In the genomic region with DNA sequence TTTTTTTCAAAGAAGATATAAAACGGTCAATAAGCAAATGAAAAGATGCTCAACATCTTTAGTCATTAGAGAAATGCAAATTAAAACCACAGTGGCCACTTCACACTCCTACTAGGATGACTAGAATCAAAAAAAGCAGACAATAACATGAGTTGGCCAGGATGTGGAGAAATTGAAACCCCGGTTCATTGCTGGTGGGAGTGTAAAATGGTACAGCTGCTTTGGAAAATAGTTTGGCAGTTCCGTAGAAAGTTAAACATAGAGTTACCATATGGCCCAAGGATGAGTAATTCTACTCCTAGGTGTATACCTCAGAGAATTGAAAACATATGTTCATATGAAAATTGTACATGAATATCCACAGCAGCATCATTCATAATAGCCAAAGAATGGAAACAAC, we compare ENCODE assay signal across 27 cellular contexts.
DNase-seq lines count a peak whose midpoint lies in the region; ATAC-seq and TF ChIP-seq lines count a peak whose summit lies in the region.
"Had no signal": no experiment of that assay in that cellular context is flagged by ENCODE, and none has a peak within 500 bp of the region (broad histone marks: within the 10 kb centered on the region; RNA-seq: fewer than 3 reads in every experiment).

No MANE protein-coding gene starts in this region.

- in situ Hi-C loops in mammary epithelial cell (cut with MboI; ENCODE audit: low sequenced_read_pairs in 2 of 2): no loop called here

- H3K9ac ChIP-seq in SK-N-SH (no peak overlapping the region), mammary epithelial cell (ENCODE audit: insufficient read depth, low read length) (no peak overlapping the region)
- H3K9ac ChIP-seq: BLaER1 treated with 17β-estradiol and CSF1 and Interleukin-3, amounts not matched to agents 10 nM and 100 nM; GM23248 had no signal

- intact Hi-C loops in mammary epithelial cell (cut with micrococcal nuclease): no loop called here

- H3K4me2 ChIP-seq in SK-N-SH (no peak overlapping the region), mammary epithelial cell (ENCODE audit: insufficient read depth, low read depth, low read length) (no peak overlapping the region)

- peak; percentile 27 to 77 for ATAC-seq in activated T-cell treated with anti-CD3 and anti-CD28 coated beads, Interleukin-2, amount 50 U/mL, for 72 hours (replicated peaks in 1 of 2)

- no peak overlapping the region for H3K27ac ChIP-seq in SK-N-SH (ENCODE audit: low read depth in 2 of 2, low read length in 1 of 2)
- H3K27ac ChIP-seq in mammary epithelial cell (ENCODE audit: insufficient read depth, low read depth, low read length): no peak overlapping the region
- H3K27ac ChIP-seq: 22Rv1; BLaER1 treated with 17β-estradiol and CSF1 and Interleukin-3, amounts not matched to agents 10 nM and 100 nM; GM23248; Peyer's patch; SJCRH30 had no signal

- H3K4me3 ChIP-seq in SK-N-SH (ENCODE audit: low read depth in 2 of 2, low read length in 1 of 2) (no peak overlapping the region), mammary epithelial cell (replicated peaks in 1 of 3; ENCODE audit: insufficient read depth in 1 of 3, low read depth in 2 of 3, low read length in 3 of 3) (no peak overlapping the region)
- H3K4me3 ChIP-seq: BLaER1 treated with 17β-estradiol and CSF1 and Interleukin-3, amounts not matched to agents 10 nM and 100 nM; GM23248; HAP-1; Peyer's patch; SJCRH30 had no signal

- H3K36me3 Mint-ChIP-seq in activated T-cell treated with anti-CD3 and anti-CD28 coated beads, Interleukin-2, amount 50 U/mL, for 72 hours (ENCODE audit: insufficient read depth in 2 of 2): peaks cover 0 to 2% of the 10 kb centered on the region in 2 donors
- no peaks in the 10 kb centered on the region for H3K36me3 Mint-ChIP-seq in activated T-cell treated with anti-CD3 and anti-CD28 coated beads, Interleukin-2, amount 50 U/mL, for 24 hours (ENCODE audit: low read depth)
- H3K36me3 Mint-ChIP-seq in mesothelial cell of epicardium: no peaks in the 10 kb centered on the region
- H3K36me3 Mint-ChIP-seq: CD8-positive, alpha-beta memory T cell had no signal

- no peaks in the 10 kb centered on the region for H3K27me3 Mint-ChIP-seq in activated T-cell treated with anti-CD3 and anti-CD28 coated beads, Interleukin-2, amount 50 U/mL, for 72 hours (ENCODE audit: low read depth)
- no peaks in the 10 kb centered on the region for H3K27me3 Mint-ChIP-seq in activated T-cell treated with anti-CD3 and anti-CD28 coated beads, Interleukin-2, amount 50 U/mL, for 24 hours
- H3K27me3 Mint-ChIP-seq in mesothelial cell of epicardium (ENCODE audit: low read depth): peaks cover 3% of the 10 kb centered on the region
- H3K27me3 Mint-ChIP-seq: CD8-positive, alpha-beta memory T cell; IgD-negative memory B cell had no signal

- no peak overlapping the region for H3K4me3 Mint-ChIP-seq in activated T-cell treated with anti-CD3 and anti-CD28 coated beads, Interleukin-2, amount 50 U/mL, for 72 hours
- H3K4me3 Mint-ChIP-seq in activated T-cell treated with anti-CD3 and anti-CD28 coated beads, Interleukin-2, amount 50 U/mL, for 24 hours: no peak overlapping the region
- no peak overlapping the region for H3K4me3 Mint-ChIP-seq in mesothelial cell of epicardium
- H3K4me3 Mint-ChIP-seq: CD8-positive, alpha-beta memory T cell; IgD-negative memory B cell had no signal

- H3K27ac Mint-ChIP-seq in activated T-cell treated with anti-CD3 and anti-CD28 coated beads, Interleukin-2, amount 50 U/mL, for 72 hours: no peak overlapping the region
- H3K27ac Mint-ChIP-seq in activated T-cell treated with anti-CD3 and anti-CD28 coated beads, Interleukin-2, amount 50 U/mL, for 24 hours: no peak overlapping the region
- H3K27ac Mint-ChIP-seq in mesothelial cell of epicardium: no peak overlapping the region
- H3K27ac Mint-ChIP-seq: CD8-positive, alpha-beta memory T cell; IgD-negative memory B cell had no signal

- no peak for TF ChIP-seq CTCF in SK-N-SH (IDR thresholded peaks at IDR 0.05)
- TF ChIP-seq CTCF in mesothelial cell of epicardium (IDR thresholded peaks at IDR 0.05; ENCODE audit: unreplicated experiment): no peak
- TF ChIP-seq CTCF in mammary epithelial cell (conservative IDR thresholded peaks at IDR 0.05 in 1 of 2, IDR thresholded peaks at IDR 0.05 in 1 of 2; ENCODE audit: extremely low read depth in 1 of 2, insufficient read depth in 1 of 2, low read depth in 1 of 2, low read length in 2 of 2): no peak

- no peaks in the 10 kb centered on the region for H3K4me1 Mint-ChIP-seq in activated T-cell treated with anti-CD3 and anti-CD28 coated beads, Interleukin-2, amount 50 U/mL, for 72 hours (ENCODE audit: low read depth)
- no peaks in the 10 kb centered on the region for H3K4me1 Mint-ChIP-seq in activated T-cell treated with anti-CD3 and anti-CD28 coated beads, Interleukin-2, amount 50 U/mL, for 24 hours (ENCODE audit: low read depth)
- H3K4me1 Mint-ChIP-seq in mesothelial cell of epicardium: no peaks in the 10 kb centered on the region
- H3K4me1 Mint-ChIP-seq: CD8-positive, alpha-beta memory T cell; IgD-negative memory B cell had no signal

- 5% methylated on average over 3 of the region's 3 CpGs for WGBS in SK-N-SH (ENCODE audit: low lambda C conversion rate)
- WGBS in mammary epithelial cell (ENCODE audit: low coverage, missing lambda C conversion rate): 49% methylated on average over 3 of the region's 3 CpGs

- H3K4me1 ChIP-seq in SK-N-SH (ENCODE audit: control insufficient read depth in 1 of 2, insufficient read depth in 2 of 2, low read depth in 1 of 2, low read length in 1 of 2) (no peaks in the 10 kb centered on the region), mammary epithelial cell (ENCODE audit: insufficient read depth, low read length) (no peaks in the 10 kb centered on the region)
- H3K4me1 ChIP-seq: HAP-1, Peyer's patch, SJCRH30 had no signal

- BruUV-seq in mammary epithelial cell (replicated peaks; lab: Mats Ljungman, UMichigan): no TSS peak

- CTCF ChIA-PET in SK-N-SH (lab: Yijun Ruan, JAX) (no interaction called here), mammary epithelial cell (lab: Charles Lee; ENCODE audit: low non-redundant PET) (no interaction called here)

- H2AFZ ChIP-seq in SK-N-SH (ENCODE audit: low read depth) (no peak overlapping the region), mammary epithelial cell (ENCODE audit: low read depth, low read length) (no peak overlapping the region)
- H2AFZ ChIP-seq: GM23248 had no signal

- H3K79me2 ChIP-seq in SK-N-SH (ENCODE audit: insufficient read depth) (no peaks in the 10 kb centered on the region), mammary epithelial cell (ENCODE audit: insufficient read depth, low read length) (no peaks in the 10 kb centered on the region)

- no peaks in the 10 kb centered on the region for H3K9me2 ChIP-seq in SK-N-SH

- no peak for TF ChIP-seq EP300 in SK-N-SH (IDR thresholded peaks at IDR 0.05; ENCODE audit: borderline replicate concordance in 1 of 2, low read depth in 1 of 2, low read length in 1 of 2)

- peak in 1 of 2 donors; percentile 0 for DNase-seq in activated T-cell treated with anti-CD3 and anti-CD28 coated beads, Interleukin-2, amount 50 U/mL, for 72 hours
- no peak for DNase-seq in activated T-cell treated with anti-CD3 and anti-CD28 coated beads, Interleukin-2, amount 50 U/mL, for 24 hours
- DNase-seq in NCI-H2171 treated with DMSO at 0.1 percent for 48 hours (lab: John Stamatoyannopoulos, UW): peak; percentile 89
- peak; percentile 54 for DNase-seq in inferior parietal cortex (ENCODE audit: extremely low spot score)
- no peak for DNase-seq in SK-N-SH
- no peak for DNase-seq in mesothelial cell of epicardium (ENCODE audit: low spot score in 2 of 2, unreplicated experiment in 2 of 2)
- no peak for DNase-seq in effector CD8-positive, alpha-beta T cell (lab: John Stamatoyannopoulos, UW)
- DNase-seq in mammary epithelial cell: no peak
- DNase-seq: ACHN; Calu3; CD8-positive, alpha-beta memory T cell; DMS53; EL; GF-D8; GM23248; NCI-H1092; NCI-H1436; NCI-H2029 treated with DMSO at 0.1 percent for 48 hours; NCI-H524 treated with DMSO at 0.1 percent for 48 hours; NCI-H82; Peyer's patch; SJCRH30; T-helper 1 cell had no signal

- peaks cover 10 to 17% of the 10 kb centered on the region in 2 donors for H3K9me3 Mint-ChIP-seq in activated T-cell treated with anti-CD3 and anti-CD28 coated beads, Interleukin-2, amount 50 U/mL, for 72 hours
- peaks cover 30% of the 10 kb centered on the region for H3K9me3 Mint-ChIP-seq in activated T-cell treated with anti-CD3 and anti-CD28 coated beads, Interleukin-2, amount 50 U/mL, for 24 hours
- peaks cover 44% of the 10 kb centered on the region for H3K9me3 Mint-ChIP-seq in mesothelial cell of epicardium

- H3K27me3 ChIP-seq in SK-N-SH (ENCODE audit: insufficient read depth) (no peaks in the 10 kb centered on the region), mammary epithelial cell (ENCODE audit: insufficient read depth, low read length) (no peaks in the 10 kb centered on the region)
- H3K27me3 ChIP-seq: BLaER1 treated with 17β-estradiol and CSF1 and Interleukin-3, amounts not matched to agents 10 nM and 100 nM; Peyer's patch; SJCRH30 had no signal

- H3K36me3 ChIP-seq in SK-N-SH (replicated peaks in 1 of 2; ENCODE audit: control insufficient read depth in 1 of 2, insufficient read depth in 2 of 2, low read length in 1 of 2) (no peaks in the 10 kb centered on the region), mammary epithelial cell (ENCODE audit: insufficient read depth, low read length) (no peaks in the 10 kb centered on the region)
- H3K36me3 ChIP-seq: BLaER1 treated with 17β-estradiol and CSF1 and Interleukin-3, amounts not matched to agents 10 nM and 100 nM; HAP-1; Peyer's patch; SJCRH30 had no signal

- no peaks in the 10 kb centered on the region for H4K20me1 ChIP-seq in SK-N-SH (ENCODE audit: insufficient read depth)
- no peaks in the 10 kb centered on the region for H4K20me1 ChIP-seq in mammary epithelial cell (ENCODE audit: insufficient read depth, low read length)
- H4K20me1 ChIP-seq: BLaER1 treated with 17β-estradiol and CSF1 and Interleukin-3, amounts not matched to agents 10 nM and 100 nM had no signal

- dilution Hi-C loops in mammary epithelial cell (cut with HindIII; ENCODE audit: low sequenced_read_pairs): loop anchor here (25.0 kb wide), 1 partner anchor 843 kb away; no protein-coding TSS in a partner anchor

- H3K9me3 ChIP-seq in SK-N-SH (no peaks in the 10 kb centered on the region), mammary epithelial cell (replicated peaks; ENCODE audit: insufficient read depth, low read length) (peaks cover 19% of the 10 kb centered on the region)
- H3K9me3 ChIP-seq: HAP-1, Peyer's patch had no signal

- POLR2A ChIA-PET in SK-N-SH (lab: Yijun Ruan, JAX): no interaction called here

- H3F3A ChIP-seq in SK-N-SH (replicated peaks; ENCODE audit: insufficient read depth): no peaks in the 10 kb centered on the region

- no peak for TF ChIP-seq RAD21 in SK-N-SH (IDR thresholded peaks at IDR 0.05; ENCODE audit: low read length)

TF ChIP-seq in SK-N-SH, 30 proteins besides CTCF, POLR2A, EP300 and RAD21 (continues in another document):
- TF ChIP-seq CHD2 (IDR thresholded peaks at IDR 0.05; ENCODE audit: low read length, partially characterized antibody) (no peak), RCOR1 (IDR thresholded peaks at IDR 0.05; ENCODE audit: low read length) (no peak), SMC3 (IDR thresholded peaks at IDR 0.05; ENCODE audit: low read depth, low read length) (no peak), GATA2 (CRISPR knock-in tag; IDR thresholded peaks at IDR 0.05) (no peak), SIN3A (IDR thresholded peaks at IDR 0.05; ENCODE audit: borderline replicate concordance, low read depth, low read length) (no peak), FOXJ3 (CRISPR knock-in tag; IDR thresholded peaks at IDR 0.05) (no peak), TCF12 (IDR thresholded peaks at IDR 0.05) (no peak)

Comparison
In these comparisons a context has a peak if more than half of its experiments do, and no peak if none do; other contexts are left out.
1. DNase-seq: peak in NCI-H2171 treated with DMSO at 0.1 percent for 48 hours (single experiment) and inferior parietal cortex (single experiment); none in activated T-cell treated with anti-CD3 and anti-CD28 coated beads, Interleukin-2, amount 50 U/mL, for 24 hours (single experiment), SK-N-SH (single experiment), mesothelial cell of epicardium (0 of 2), effector CD8-positive, alpha-beta T cell (single experiment) and mammary epithelial cell (single experiment).